In genomic region chr7:74449809-74450397, GRCh38 we compare ENCODE assay signal across 8 cellular contexts. TPM values are rescaled to one million over a fixed set of nuclear protein-coding genes. Genes with fewer than 3 reads are reported as not detected.
A peak's percentile ranks its signal among the peaks of the same experiment; 100 is the strongest.
DNase-seq lines count a peak whose midpoint lies in the region; ATAC-seq, FAIRE-seq and TF ChIP-seq lines count a peak whose summit lies in the region.

No MANE protein-coding gene starts in this region.

- BruUV-seq in Panc1 (replicated peaks; lab: Mats Ljungman, UMichigan) = no TSS peak

- peaks cover under 1% of the 10 kb centered on the region for H3K27me3 Mint-ChIP-seq in activated T-cell treated with anti-CD3 and anti-CD28 coated beads, Interleukin-2, amount 50 U/mL, for 72 hours (ENCODE audit: low read depth)

- ATAC-seq in Panc1 (no peak; the same call in 1 of the 2 replicates), GM21529 (IDR thresholded peaks at IDR 0.05; ENCODE audit: unreplicated experiment) (no peak)
- ATAC-seq in activated T-cell treated with anti-CD3 and anti-CD28 coated beads, Interleukin-2, amount 50 U/mL, for 72 hours (replicated peaks in 1 of 2) = no peak

- no peak overlapping the region for H3K27ac Mint-ChIP-seq in activated T-cell treated with anti-CD3 and anti-CD28 coated beads, Interleukin-2, amount 50 U/mL, for 72 hours

- TF ChIP-seq CTCF in AG10803 (conservative IDR thresholded peaks at IDR 0.05; ENCODE audit: low read length) (peak; percentile 88), Panc1 (IDR thresholded peaks at IDR 0.05) (peak; percentile 93), foreskin fibroblast (IDR thresholded peaks at IDR 0.05; ENCODE audit: low read depth, low read length) (peak; percentile 89), ovary (IDR thresholded peaks at IDR 0.05) (peak in 2 of 3 donors; percentile 51 to 70)

- H3K4me3 Mint-ChIP-seq in activated T-cell treated with anti-CD3 and anti-CD28 coated beads, Interleukin-2, amount 50 U/mL, for 72 hours = no peak overlapping the region

- in situ Hi-C loops in Panc1 (cut with HindIII; ENCODE audit: low pct_unique_long_range_greater_than_20kb, low sequenced_read_pairs) = no loop called here

- no peak for FAIRE-seq in urothelium cell line (lab: Jason Lieb, UNC)

- no peak for TF ChIP-seq EP300 in ovary (IDR thresholded peaks at IDR 0.05)

- DNase-seq in AG10803 (ENCODE audit: low read depth) (peak; percentile 45), H4 (ENCODE audit: low spot score) (peak; percentile 47), Panc1 (ENCODE audit: low read depth, low spot score) (peak; percentile 56), foreskin fibroblast (peak in 1 of 2 donors; percentile 67), ovary (peak in 3 of 5 donors; percentile 38 to 51 (median 45)), urothelium cell line (ENCODE audit: low spot score) (peak; percentile 50)
- peak; percentile 72 to 80 for DNase-seq in activated T-cell treated with anti-CD3 and anti-CD28 coated beads, Interleukin-2, amount 50 U/mL, for 72 hours

- peaks cover 15% of the 10 kb centered on the region for H3K4me1 Mint-ChIP-seq in activated T-cell treated with anti-CD3 and anti-CD28 coated beads, Interleukin-2, amount 50 U/mL, for 72 hours (ENCODE audit: low read depth)

- no peak overlapping the region for H3K4me3 ChIP-seq in AG10803 (ENCODE audit: low read length)
- no peak overlapping the region for H3K4me3 ChIP-seq in Panc1 (ENCODE audit: low read depth in 2 of 2, low read length in 2 of 2)
- H3K4me3 ChIP-seq in foreskin fibroblast (ENCODE audit: low read depth in 1 of 2, low read length in 2 of 2) = no peak overlapping the region
- H3K4me3 ChIP-seq in ovary = no peak overlapping the region

- POLR2A ChIA-PET in Panc1 (lab: Charles Lee) = no interaction called here

- H3K9me3 Mint-ChIP-seq in activated T-cell treated with anti-CD3 and anti-CD28 coated beads, Interleukin-2, amount 50 U/mL, for 72 hours = no peaks in the 10 kb centered on the region

- WGBS in ovary, 3 donors = 80 to 85% (median 81%) methylated on average over 15 of the region's 15 CpGs

- peaks cover 0 to 6% of the 10 kb centered on the region in 2 donors for H3K36me3 Mint-ChIP-seq in activated T-cell treated with anti-CD3 and anti-CD28 coated beads, Interleukin-2, amount 50 U/mL, for 72 hours (ENCODE audit: insufficient read depth in 2 of 2)

- no peaks in the 10 kb centered on the region for H3K9me3 ChIP-seq in Panc1 (ENCODE audit: control insufficient read depth, insufficient read depth, low read depth, low read length)
- H3K9me3 ChIP-seq in ovary = no peaks in the 10 kb centered on the region

- H3K36me3 ChIP-seq in Panc1 (ENCODE audit: control insufficient read depth, insufficient read depth, low read length) (no peaks in the 10 kb centered on the region; the same call in 1 of the 2 replicates), ovary (no peaks in the 10 kb centered on the region)

- TF ChIP-seq POLR2A in ovary (IDR thresholded peaks at IDR 0.05) = no peak

- H3K27me3 ChIP-seq in Panc1 (ENCODE audit: control insufficient read depth, insufficient read depth, low read length) = no peaks in the 10 kb centered on the region
- no peaks in the 10 kb centered on the region for H3K27me3 ChIP-seq in ovary

- H3K4me1 ChIP-seq in Panc1 (ENCODE audit: control insufficient read depth, insufficient read depth, low read length) (peaks cover 16% of the 10 kb centered on the region), ovary (ENCODE audit: insufficient read depth) (peaks cover 6% of the 10 kb centered on the region)

- H3K27ac ChIP-seq in Panc1 (ENCODE audit: low read length) (no peak overlapping the region), ovary (no peak overlapping the region)

- CTCF ChIA-PET in Panc1 (lab: Charles Lee) = interaction anchor here (0.5 to 0.8 kb wide), 7 partner anchors 23 to 152 kb away, joined by 3 to 7 read pairs (median 5); no protein-coding TSS in a partner anchor

- intact Hi-C loops in Panc1 (cut with micrococcal nuclease; ENCODE audit: unreplicated experiment) (no loop called here), ovary (cut with DNase I) (loop anchor here in 1 of 4 donors (10.0 kb wide), 1 partner anchor 115 kb away; no protein-coding TSS in a partner anchor)

RNA-seq across cellular contexts. Expression of gene GTF2IRD1, which starts 3.8 kb away (rescaled TPM):
- total RNA-seq in H4 (2014; rRNA removed; shearing (Covaris generic)) = 5.9 and 13.0 TPM in 2 replicates
- 54.0 TPM for total RNA-seq in Panc1 (2021; ENCODE audit: unreplicated experiment)
- polyA plus RNA-seq in Panc1 (2012; ENCODE audit: insufficient read length) = 49.5 TPM
- 1 to 10 TPM; 3.1 to 4.6 TPM for total RNA-seq in activated T-cell treated with anti-CD3 and anti-CD28 coated beads, Interleukin-2, amount 50 U/mL, for 72 hours
- 10 to 100 TPM; 13.4 to 39.0 (median 29.5) TPM for total RNA-seq in ovary
- 10 to 100 TPM; 12.0 to 17.1 TPM for polyA plus RNA-seq in ovary
